Comparison of ENCODE assay signal across 11 cellular contexts in genomic region chr16:11370084-11370931, GRCh38.
DNase-seq lines count a peak whose midpoint lies in the region; ATAC-seq and TF ChIP-seq lines count a peak whose summit lies in the region.
"Had no signal": no experiment of that assay in that cellular context is flagged by ENCODE, and none has a peak within 500 bp of the region (broad histone marks: within the 10 kb centered on the region; RNA-seq: fewer than 3 reads in every experiment).

No MANE protein-coding gene starts in this region.

- H3F3A ChIP-seq in SU-DHL-6 (ENCODE audit: insufficient read depth) (0 out of 2 replicates have a peak, but pooled peaks cover 7% of the 10 kb centered on the region), MM.1S (ENCODE audit: insufficient read depth, low read length) (no peaks in the 10 kb centered on the region)

- H3K4me3 ChIP-seq in GM12864 (ENCODE audit: low read depth, low read length): no peak overlapping the region
- no peak overlapping the region for H3K4me3 ChIP-seq in SU-DHL-6 (ENCODE audit: insufficient read depth, low read length, poor library complexity, severe bottlenecking)
- H3K4me3 ChIP-seq in MM.1S (ENCODE audit: low read length): no peak overlapping the region

- no peak for TF ChIP-seq CTCF in GM12864 (IDR thresholded peaks at IDR 0.05; ENCODE audit: low read depth, low read length, missing control alignments)
- no peak for TF ChIP-seq CTCF in SU-DHL-6 (IDR thresholded peaks at IDR 0.05; ENCODE audit: insufficient read depth, low read length, poor library complexity, severe bottlenecking)
- no peak for TF ChIP-seq CTCF in MM.1S (IDR thresholded peaks at IDR 0.05; ENCODE audit: low read length)

- peak overlapping the region; percentile 61 for H3K4me3 Mint-ChIP-seq in memory B cell
- H3K4me3 Mint-ChIP-seq: activated naive CD8-positive, alpha-beta T cell treated with anti-CD3 and anti-CD28 coated beads, Interleukin-2, amount 10 ng/mL, durations not matched to agents 7 days and 5 days; type B pancreatic cell had no signal

- H3K9me3 ChIP-seq in SU-DHL-6 (ENCODE audit: insufficient read depth, low read length) (no peaks in the 10 kb centered on the region), MM.1S (replicated peaks; ENCODE audit: insufficient read depth, low read length) (no peaks in the 10 kb centered on the region)

- H3K27ac ChIP-seq in SU-DHL-6 (ENCODE audit: low read depth, low read length) (peak overlapping the region; percentile 41), MM.1S (ENCODE audit: low read length) (no peak overlapping the region)

- peak overlapping the region; percentile 46 for H2AFZ ChIP-seq in SU-DHL-6 (ENCODE audit: low read depth, low read length, severe bottlenecking)
- no peak overlapping the region for H2AFZ ChIP-seq in MM.1S (ENCODE audit: low read length)

- H3K79me2 ChIP-seq in SU-DHL-6 (ENCODE audit: insufficient read depth, low read length) (no peaks in the 10 kb centered on the region), MM.1S (ENCODE audit: low read length) (no peaks in the 10 kb centered on the region)

- H3K4me2 ChIP-seq in SU-DHL-6 (ENCODE audit: low read depth, low read length, poor library complexity, severe bottlenecking) (peak overlapping the region; percentile 38), MM.1S (ENCODE audit: low read depth, low read length) (no peak overlapping the region)

- peaks cover 14% of the 10 kb centered on the region for H3K4me1 Mint-ChIP-seq in memory B cell

- H3K36me3 ChIP-seq in SU-DHL-6 (ENCODE audit: low read length) (no peaks in the 10 kb centered on the region), MM.1S (replicated peaks; ENCODE audit: insufficient read depth, low read length) (no peaks in the 10 kb centered on the region)

- H3K27ac Mint-ChIP-seq in memory B cell: peak overlapping the region; percentile 92
- H3K27ac Mint-ChIP-seq: activated naive CD8-positive, alpha-beta T cell treated with anti-CD3 and anti-CD28 coated beads, Interleukin-2, amount 10 ng/mL, durations not matched to agents 7 days and 5 days; type B pancreatic cell had no signal

- H3K9me3 Mint-ChIP-seq in memory B cell: no peaks in the 10 kb centered on the region
- H3K9me3 Mint-ChIP-seq: activated naive CD8-positive, alpha-beta T cell treated with anti-CD3 and anti-CD28 coated beads, Interleukin-2, amount 10 ng/mL, durations not matched to agents 7 days and 5 days; type B pancreatic cell had no signal

- H3K27me3 Mint-ChIP-seq in memory B cell: peaks cover 4% of the 10 kb centered on the region
- H3K27me3 Mint-ChIP-seq: activated naive CD8-positive, alpha-beta T cell treated with anti-CD3 and anti-CD28 coated beads, Interleukin-2, amount 10 ng/mL, durations not matched to agents 7 days and 5 days; type B pancreatic cell had no signal

- no peaks in the 10 kb centered on the region for H4K20me1 ChIP-seq in SU-DHL-6 (ENCODE audit: low read depth, low read length)
- H4K20me1 ChIP-seq in MM.1S (ENCODE audit: insufficient read depth, low read length): no peaks in the 10 kb centered on the region

- H3K9me2 ChIP-seq in SU-DHL-6 (replicated peaks; ENCODE audit: insufficient read depth, low read length) (no peaks in the 10 kb centered on the region), MM.1S (replicated peaks; ENCODE audit: insufficient read depth, low read length) (no peaks in the 10 kb centered on the region)

- DNase-seq in GM12864 (ENCODE audit: low read depth) (peak; percentile 48), memory B cell (ENCODE audit: low spot score in 2 of 2) (peak; percentile 56 to 82), epidermal melanocyte (ENCODE audit: insufficient read length, low spot score) (no peak), MM.1S (no peak), RKO (ENCODE audit: low spot score) (no peak)
- no peak for DNase-seq in activated CD4-positive, CD25-positive, alpha-beta regulatory T cell treated with anti-CD3 and anti-CD28 coated beads, Interleukin-2, amount 50 U/mL, for 72 hours
- DNase-seq: activated naive CD8-positive, alpha-beta T cell treated with anti-CD3 and anti-CD28 coated beads, Interleukin-2, amount 10 ng/mL, durations not matched to agents 7 days and 5 days; head of caudate nucleus had no signal

- H3K27me3 ChIP-seq in SU-DHL-6 (ENCODE audit: low read length): no peaks in the 10 kb centered on the region
- no peaks in the 10 kb centered on the region for H3K27me3 ChIP-seq in MM.1S (replicated peaks; ENCODE audit: insufficient read depth, low read length)

- ATAC-seq in GM21786 (IDR thresholded peaks at IDR 0.05; ENCODE audit: unreplicated experiment): peak; percentile 62
- ATAC-seq in memory B cell (ENCODE audit: low read depth): peak; percentile 97

- H3K4me1 ChIP-seq in MM.1S (ENCODE audit: low read length): no peaks in the 10 kb centered on the region

- H3K36me3 Mint-ChIP-seq in memory B cell: no peaks in the 10 kb centered on the region
- H3K36me3 Mint-ChIP-seq: type B pancreatic cell had no signal

- H3K9ac ChIP-seq in SU-DHL-6 (ENCODE audit: low read length): peak overlapping the region; percentile 13; the same call in 1 of the 2 replicates
- no peak overlapping the region for H3K9ac ChIP-seq in MM.1S (ENCODE audit: low read length)

Comparison
In these comparisons a context has a peak if more than half of its experiments do, and no peak if none do; other contexts are left out.
1. DNase-seq: peak in GM12864 (single experiment) and memory B cell (2 of 2); none in epidermal melanocyte (single experiment), activated CD4-positive, CD25-positive, alpha-beta regulatory T cell treated with anti-CD3 and anti-CD28 coated beads, Interleukin-2, amount 50 U/mL, for 72 hours (single experiment), MM.1S (single experiment) and RKO (single experiment).